ENCODE assay signal across 10 cellular contexts in genomic region chr1:183632087-183632486, GRCh38. TPM values are rescaled to one million over a fixed set of nuclear protein-coding genes. Genes with fewer than 3 reads are reported as not detected.
A peak's percentile ranks its signal among the peaks of the same experiment; 100 is the strongest.
DNase-seq lines count a peak whose midpoint lies in the region; FAIRE-seq and TF ChIP-seq lines count a peak whose summit lies in the region.
"Had no signal": no experiment of that assay in that cellular context is flagged by ENCODE, and none has a peak within 500 bp of the region (broad histone marks: within the 10 kb centered on the region; RNA-seq: fewer than 3 reads in every experiment).

No MANE protein-coding gene starts in this region.

- TF ChIP-seq POLR2A in H1 (IDR thresholded peaks at IDR 0.05; ENCODE audit: control extremely low read depth in 1 of 2, low read depth in 2 of 2, low read length in 2 of 2) = no peak

- no peak for TF ChIP-seq EP300 in H1 (IDR thresholded peaks at IDR 0.05; ENCODE audit: borderline replicate concordance in 1 of 2, low read depth in 2 of 2, low read length in 2 of 2)

- H3K23ac ChIP-seq in H1 (ENCODE audit: insufficient read length) = no peak overlapping the region

- POLR2A ChIA-PET in OCI-LY7 (lab: Charles Lee) (interaction anchor here (0.6 to 1.5 kb wide), 11 partner anchors 38 to 704 kb away, joined by 3 to 8 read pairs (median 4); no protein-coding TSS in a partner anchor), H1 (lab: Charles Lee; ENCODE audit: partially characterized antibody) (interaction anchor here (0.7 to 1.0 kb wide), 2 partner anchors 14 to 274 kb away, joined by 3 read pairs; no protein-coding TSS in a partner anchor)

- DNase-seq in NCI-H2227 treated with DMSO at 0.1 percent for 48 hours (lab: John Stamatoyannopoulos, UW) (peak; percentile 39), NCI-H2227 (lab: John Stamatoyannopoulos, UW; ENCODE audit: unreplicated experiment) (no peak), OCI-LY7 (ENCODE audit: low spot score) (no peak), H1 (ENCODE audit: low read depth in 1 of 2, low spot score in 2 of 2) (no peak), skeletal muscle cell (ENCODE audit: low read depth) (peak; percentile 33), DMS79 treated with DMSO at 0.1 percent for 48 hours (lab: John Stamatoyannopoulos, UW) (no peak), KG1 (lab: John Stamatoyannopoulos, UW) (no peak)
- no peak for DNase-seq in stimulated activated CD4-positive, alpha-beta T cell treated with anti-CD3 and anti-CD28 coated beads, Interleukin-4, amount 100 ng/mL, for 24 hours
- DNase-seq: NCI-H510A treated with DMSO at 0.1 percent for 48 hours had no signal

- no peak overlapping the region for H2AK5ac ChIP-seq in H1 (ENCODE audit: low read depth, low read length)

- H2BK5ac ChIP-seq in H1 (ENCODE audit: low read depth, low read length) = no peak overlapping the region

- no peak overlapping the region for H2BK12ac ChIP-seq in H1 (ENCODE audit: low read depth, low read length)

- no peak overlapping the region for H3K14ac ChIP-seq in H1 (ENCODE audit: insufficient read length)

- TF ChIP-seq CTCF in OCI-LY7 (conservative IDR thresholded peaks at IDR 0.05; ENCODE audit: low read length) (no peak), H1 (IDR thresholded peaks at IDR 0.05; ENCODE audit: control extremely low read depth in 1 of 3, insufficient read depth in 1 of 3, low read depth in 1 of 3, low read length in 3 of 3) (no peak)

- H4K91ac ChIP-seq in H1 (replicated peaks; ENCODE audit: insufficient read length, low read length) = no peak overlapping the region

- H3K4ac ChIP-seq in H1 (replicated peaks; ENCODE audit: insufficient read length, low read depth, low read length) = no peak overlapping the region

- H3K23me2 ChIP-seq in H1 (ENCODE audit: low read depth, low read length) = peaks cover 6% of the 10 kb centered on the region

- H3K9me3 ChIP-seq in OCI-LY7 (ENCODE audit: low read length) = no peaks in the 10 kb centered on the region
- no peaks in the 10 kb centered on the region for H3K9me3 ChIP-seq in H1 (ENCODE audit: insufficient read depth in 2 of 2, low read depth in 1 of 2, low read length in 1 of 2)

- H3K18ac ChIP-seq in H1 (ENCODE audit: extremely low read depth, low read length) = no peak overlapping the region

- no peaks in the 10 kb centered on the region for H3K9me2 ChIP-seq in OCI-LY7 (ENCODE audit: insufficient read depth, low read length)

- intact Hi-C loops in OCI-LY7 (cut with micrococcal nuclease; ENCODE audit: unreplicated experiment) = loop anchor here (5.0 to 10.0 kb wide), 2 partner anchors 420 to 607 kb away; partner anchors contain the start of genes LAMC1 and TSEN15

- no TSS peak for BruUV-seq in OCI-LY7 (replicated peaks; lab: Mats Ljungman, UMichigan)

- H2AFZ ChIP-seq in OCI-LY7 (ENCODE audit: low read length) = no peak overlapping the region
- H2AFZ ChIP-seq in H1 (ENCODE audit: low read length) = no peak overlapping the region

- H3K27me3 ChIP-seq in H1 (replicated peaks in 1 of 4; ENCODE audit: control insufficient read depth in 3 of 4, extremely low read depth in 1 of 4, insufficient read depth in 3 of 4, low read length in 3 of 4) = peaks cover 0 to 7% (median 0%) of the 10 kb centered on the region in 4 experiments; a peak in 3 of 7 replicates

- peaks cover 32% of the 10 kb centered on the region for H3K4me1 ChIP-seq in OCI-LY7 (ENCODE audit: insufficient read depth, low read length, poor library complexity, severe bottlenecking)
- H3K4me1 ChIP-seq in H1 (replicated peaks in 1 of 4; ENCODE audit: control insufficient read depth in 3 of 4, insufficient read depth in 4 of 4, low read length in 3 of 4) = peaks cover 0 to 10% (median 2%) of the 10 kb centered on the region in 4 experiments; a peak in 3 of 7 replicates

- peaks cover 59% of the 10 kb centered on the region for H3K36me3 ChIP-seq in OCI-LY7 (ENCODE audit: insufficient read depth, low read length)
- peaks cover 2 to 24% (median 14%) of the 10 kb centered on the region in 4 experiments for H3K36me3 ChIP-seq in H1 (ENCODE audit: control insufficient read depth in 2 of 4, insufficient read depth in 4 of 4, low read length in 3 of 4)

- H4K20me1 ChIP-seq in OCI-LY7 (ENCODE audit: insufficient read depth, low read length) = peaks cover 19% of the 10 kb centered on the region
- peaks cover 0 to 3% of the 10 kb centered on the region in 2 experiments for H4K20me1 ChIP-seq in H1 (replicated peaks in 1 of 2; ENCODE audit: control insufficient read depth in 1 of 2, insufficient read depth in 2 of 2, low read length in 2 of 2)

- H2BK15ac ChIP-seq in H1 (ENCODE audit: low read length) = no peak overlapping the region

- peaks cover 2% of the 10 kb centered on the region; the same call in 1 of the 2 replicates for H3K79me1 ChIP-seq in H1 (ENCODE audit: low read depth, low read length)

- H2BK120ac ChIP-seq in H1 (replicated peaks; ENCODE audit: low read depth, low read length) = no peak overlapping the region

- H3K4me2 ChIP-seq in OCI-LY7 (ENCODE audit: low read length) (peak overlapping the region; percentile 88), H1 (ENCODE audit: insufficient read depth in 1 of 2, low read depth in 2 of 2, low read length in 2 of 2) (peak overlapping the region in 1 of 2 experiments; percentile 98; a peak in 1 of 4 replicates)

- peak overlapping the region; percentile 94 for H3K4me3 ChIP-seq in OCI-LY7 (ENCODE audit: low read depth, low read length, poor library complexity, severe bottlenecking)
- H3K4me3 ChIP-seq in H1 (ENCODE audit: extremely low read depth in 1 of 4, insufficient read depth in 2 of 4, low read depth in 3 of 4, low read length in 4 of 4) = peak overlapping the region in 1 of 4 experiments; percentile 31; a peak in 1 of 8 replicates
- H3K4me3 ChIP-seq in skeletal muscle cell (ENCODE audit: low read depth, low read length) = no peak overlapping the region

- H3K9ac ChIP-seq in H1 (replicated peaks in 1 of 4; ENCODE audit: extremely low read depth in 1 of 4, low read depth in 3 of 4, low read length in 3 of 4) = no peak overlapping the region

- no peak overlapping the region for H2BK20ac ChIP-seq in H1 (ENCODE audit: low read length)

- H4K5ac ChIP-seq in H1 (ENCODE audit: insufficient read length, low read depth, low read length) = no peak overlapping the region

- no peak for TF ChIP-seq RAD21 in H1 (IDR thresholded peaks at IDR 0.05 in 1 of 2, conservative IDR thresholded peaks at IDR 0.05 in 1 of 2; ENCODE audit: low read depth in 2 of 2, low read length in 2 of 2)

- no peak overlapping the region for H4K8ac ChIP-seq in H1 (ENCODE audit: extremely low read depth, insufficient read depth, low read length)

- H3K27ac ChIP-seq in OCI-LY7 (ENCODE audit: low read depth, low read length, poor library complexity, severe bottlenecking) = no peak overlapping the region
- H3K27ac ChIP-seq in H1 (ENCODE audit: low read depth, low read length) = no peak overlapping the region

- WGBS in H1 (ENCODE audit: extremely low coverage in 1 of 2, insufficient coverage in 1 of 2, insufficient read length in 1 of 2, insufficient replicate concordance in 2 of 2, low coverage in 1 of 2, low lambda C conversion rate in 2 of 2, missing lambda C conversion rate in 1 of 2), 2 experiments = 76% methylated on average over 2 of the region's 2 CpGs; no CpG with 5 or more reads in 1 of the 2 experiments

- H3K79me2 ChIP-seq in OCI-LY7 (ENCODE audit: insufficient read depth, low read depth, low read length) (peaks cover 49% of the 10 kb centered on the region), H1 (ENCODE audit: control insufficient read depth in 1 of 2, insufficient read depth in 2 of 2, low read length in 2 of 2) (peaks cover 0 to 34% of the 10 kb centered on the region in 2 experiments; a peak in 2 of 4 replicates)

- CTCF ChIA-PET in OCI-LY7 (lab: Charles Lee; ENCODE audit: unreplicated experiment) (no interaction called here), H1 (lab: Charles Lee; ENCODE audit: partially characterized antibody) (interaction anchor here (0.6 to 4.2 kb wide), 7 partner anchors 9 to 301 kb away, joined by 3 to 19 read pairs (median 4); no protein-coding TSS in a partner anchor)

- no peak overlapping the region for H3K56ac ChIP-seq in H1 (replicated peaks; ENCODE audit: insufficient read length, low read depth, low read length)

- no peak for FAIRE-seq in H1 (lab: Jason Lieb, UNC)
- FAIRE-seq: A204.1 had no signal

RNA-seq across cellular contexts. Expression of gene ARPC5, which starts 3.5 kb away (rescaled TPM):
- total RNA-seq in OCI-LY7 (2014; rRNA removed; shearing (Covaris generic)) = 116 and 148 TPM in 2 replicates
- total RNA-seq in OCI-LY7 (2022) = 132 and 133 TPM in 2 replicates
- total RNA-seq in H1 (2021; fragmentation: NEBNext Ultra II Directional; extraction: Animal tissue kit (Norgen Biotek cat#: 25700)) = 58.9 and 60.8 TPM in 2 replicates
- 15.1 and 24.0 TPM in 2 replicates for polyA plus RNA-seq in H1 (2011; rRNA removed)
- polyA plus RNA-seq in H1 (2011; cell fraction: cytosol; rRNA removed) = 35.4 TPM
- polyA plus RNA-seq in H1 (2011; cell fraction: nucleus; rRNA removed) = 10.3 TPM
- polyA plus RNA-seq in H1 (2012, experiment 1 of 2) = 59.1 to 87.7 TPM (median 68.2 TPM) in 4 replicates
- 12.6 TPM for polyA plus RNA-seq in H1 (2012, experiment 2 of 2)
- 52.8 TPM for polyA plus RNA-seq in H1 (2013, experiment 1 of 2)
- 53.5 TPM for polyA plus RNA-seq in H1 (2013, experiment 2 of 2)
- polyA minus RNA-seq in H1 (2011; rRNA and poly(A)+ RNA removed) = 14.8 and 17.4 TPM in 2 replicates
- 39.9 TPM for polyA minus RNA-seq in H1 (2011; cell fraction: cytosol; rRNA and poly(A)+ RNA removed)
- 12.0 TPM for polyA minus RNA-seq in H1 (2011; cell fraction: nucleus; rRNA and poly(A)+ RNA removed)

RNA-seq across cellular contexts. Expression of gene APOBEC4, which starts 21.0 kb away (rescaled TPM):
- total RNA-seq in OCI-LY7 (2014; rRNA removed; shearing (Covaris generic)) = not detected in 2 replicates
- not detected in 2 replicates for total RNA-seq in OCI-LY7 (2022)
- not detected in 2 replicates for total RNA-seq in H1 (2021; fragmentation: NEBNext Ultra II Directional; extraction: Animal tissue kit (Norgen Biotek cat#: 25700))
- polyA plus RNA-seq in H1 (2011; rRNA removed) = not detected in 2 replicates
- polyA plus RNA-seq in H1 (2011; cell fraction: cytosol; rRNA removed) = not detected
- not detected for polyA plus RNA-seq in H1 (2011; cell fraction: nucleus; rRNA removed)
- not detected in 4 replicates for polyA plus RNA-seq in H1 (2012, experiment 1 of 2)
- polyA plus RNA-seq in H1 (2012, experiment 2 of 2) = not detected
- polyA plus RNA-seq in H1 (2013, experiment 1 of 2) = not detected
- not detected for polyA plus RNA-seq in H1 (2013, experiment 2 of 2)
- not detected in 2 replicates for polyA minus RNA-seq in H1 (2011; rRNA and poly(A)+ RNA removed)
- polyA minus RNA-seq in H1 (2011; cell fraction: cytosol; rRNA and poly(A)+ RNA removed) = not detected
- not detected for polyA minus RNA-seq in H1 (2011; cell fraction: nucleus; rRNA and poly(A)+ RNA removed)

RNA-seq across cellular contexts. Expression of gene NCF2, which starts 41.8 kb away (rescaled TPM):
- 4.0 and 5.0 TPM in 2 replicates for total RNA-seq in OCI-LY7 (2014; rRNA removed; shearing (Covaris generic))
- 13.5 and 17.4 TPM in 2 replicates for total RNA-seq in OCI-LY7 (2022)
- total RNA-seq in H1 (2021; fragmentation: NEBNext Ultra II Directional; extraction: Animal tissue kit (Norgen Biotek cat#: 25700)) = not detected in 2 replicates
- 0.03 TPM in 1 of 2 replicates, not detected in the other for polyA plus RNA-seq in H1 (2011; rRNA removed)
- polyA plus RNA-seq in H1 (2011; cell fraction: cytosol; rRNA removed) = 0.10 TPM
- not detected for polyA plus RNA-seq in H1 (2011; cell fraction: nucleus; rRNA removed)
- polyA plus RNA-seq in H1 (2012, experiment 1 of 2) = not detected in 4 replicates
- polyA plus RNA-seq in H1 (2012, experiment 2 of 2) = not detected
- polyA plus RNA-seq in H1 (2013, experiment 1 of 2) = 0.20 TPM
- polyA plus RNA-seq in H1 (2013, experiment 2 of 2) = 0.06 TPM
- 0.07 TPM in 1 of 2 replicates, not detected in the other for polyA minus RNA-seq in H1 (2011; rRNA and poly(A)+ RNA removed)
- polyA minus RNA-seq in H1 (2011; cell fraction: cytosol; rRNA and poly(A)+ RNA removed) = not detected
- not detected for polyA minus RNA-seq in H1 (2011; cell fraction: nucleus; rRNA and poly(A)+ RNA removed)

Comparison
In these comparisons a context has a peak if more than half of its experiments do, and no peak if none do; other contexts are left out.
1. DNase-seq: peak in NCI-H2227 treated with DMSO at 0.1 percent for 48 hours (single experiment) and skeletal muscle cell (single experiment); none in NCI-H2227 (single experiment), OCI-LY7 (single experiment), H1 (0 of 2), DMS79 treated with DMSO at 0.1 percent for 48 hours (single experiment), stimulated activated CD4-positive, alpha-beta T cell treated with anti-CD3 and anti-CD28 coated beads, Interleukin-4, amount 100 ng/mL, for 24 hours (single experiment) and KG1 (single experiment).